Comparison of ENCODE assay signal across 17 cellular contexts in genomic region chr16:66932076-66932475, GRCh38. TPM values are rescaled to one million over a fixed set of nuclear protein-coding genes. Genes with fewer than 3 reads are reported as not detected.
DNase-seq lines count a peak whose midpoint lies in the region; ATAC-seq and TF ChIP-seq lines count a peak whose summit lies in the region.
"Had no signal": no experiment of that assay in that cellular context is flagged by ENCODE, and none has a peak within 500 bp of the region (broad histone marks: within the 10 kb centered on the region; RNA-seq: fewer than 3 reads in every experiment).

No MANE protein-coding gene starts in this region.

- H2BK12ac ChIP-seq in neuronal stem cell (ENCODE audit: low read length) = no peak overlapping the region

- peaks cover 55% of the 10 kb centered on the region for H3K4me1 Mint-ChIP-seq in CD4-positive, alpha-beta T cell (ENCODE audit: low read depth)
- H3K4me1 Mint-ChIP-seq in activated naive CD8-positive, alpha-beta T cell treated with anti-CD3 and anti-CD28 coated beads, Interleukin-2, amount 50 U/mL, for 24 hours = peaks cover 62% of the 10 kb centered on the region
- peaks cover 40% of the 10 kb centered on the region for H3K4me1 Mint-ChIP-seq in nephron progenitor cell

- no peak for TF ChIP-seq CTCF in CD4-positive, alpha-beta T cell (IDR thresholded peaks at IDR 0.05)
- TF ChIP-seq CTCF in DND-41 (IDR thresholded peaks at IDR 0.05; ENCODE audit: borderline replicate concordance, extremely low read depth, low read length, poor library complexity, severe bottlenecking) (no peak), nephron progenitor cell (IDR thresholded peaks at IDR 0.05) (no peak), coronary artery (IDR thresholded peaks at IDR 0.05) (no peak)

- H3K9me3 Mint-ChIP-seq in CD4-positive, alpha-beta T cell = no peaks in the 10 kb centered on the region
- H3K9me3 Mint-ChIP-seq in activated naive CD8-positive, alpha-beta T cell treated with anti-CD3 and anti-CD28 coated beads, Interleukin-2, amount 50 U/mL, for 24 hours = no peaks in the 10 kb centered on the region
- H3K9me3 Mint-ChIP-seq in nephron progenitor cell = no peaks in the 10 kb centered on the region
- H3K9me3 Mint-ChIP-seq: activated naive CD4-positive, alpha-beta T cell treated with anti-CD3 and anti-CD28 coated beads, Interleukin-2, amount 50 U/mL, for 72 hours had no signal

- H2BK15ac ChIP-seq in neuronal stem cell (ENCODE audit: low read length) = no peak overlapping the region

- no peak for DNase-seq in CD4-positive, alpha-beta T cell
- DNase-seq in DND-41 = no peak
- no peak for DNase-seq in activated naive CD8-positive, alpha-beta T cell treated with anti-CD3 and anti-CD28 coated beads, Interleukin-2, amount 50 U/mL, for 24 hours
- DNase-seq in nephron progenitor cell = no peak
- DNase-seq in coronary artery (ENCODE audit: low spot score) = no peak
- DNase-seq in NOMO-1 (lab: John Stamatoyannopoulos, UW; ENCODE audit: unreplicated experiment in 2 of 2) = no peak
- DNase-seq in neuronal stem cell (ENCODE audit: low spot score) = no peak
- DNase-seq: activated CD8-positive, alpha-beta memory T cell treated with anti-CD3 and anti-CD28 coated beads for 24 hours; effector CD8-positive, alpha-beta T cell; GOT3; NCI-H1436; SHP77 treated with DMSO at 0.1 percent for 48 hours had no signal

- H2AFZ ChIP-seq in DND-41 (ENCODE audit: low read depth, low read length) = no peak overlapping the region
- H2AFZ ChIP-seq in neuronal stem cell (ENCODE audit: low read length) = no peak overlapping the region

- no peak overlapping the region for H4K91ac ChIP-seq in neuronal stem cell (ENCODE audit: low read depth, low read length, poor library complexity)

- H4K8ac ChIP-seq in neuronal stem cell (ENCODE audit: low read depth, low read length) = no peak overlapping the region

- H3K36me3 ChIP-seq in DND-41 (ENCODE audit: insufficient read depth, low read length) (peaks cover 12% of the 10 kb centered on the region), neuronal stem cell (replicated peaks in 1 of 2; ENCODE audit: control insufficient read depth in 2 of 2, insufficient read depth in 2 of 2, low read length in 2 of 2) (peaks cover 2 to 24% of the 10 kb centered on the region in 2 donors)

- H3K27ac Mint-ChIP-seq in CD4-positive, alpha-beta T cell = peak overlapping the region; percentile 97
- peak overlapping the region; percentile 52 for H3K27ac Mint-ChIP-seq in activated naive CD8-positive, alpha-beta T cell treated with anti-CD3 and anti-CD28 coated beads, Interleukin-2, amount 50 U/mL, for 24 hours
- H3K27ac Mint-ChIP-seq in nephron progenitor cell = no peak overlapping the region

- no CpG with 5 or more reads among the region's 4 CpGs for WGBS in neuronal stem cell (ENCODE audit: extremely low coverage in 2 of 2, insufficient read length in 2 of 2, insufficient replicate concordance in 1 of 2), 2 donors

- H3K4me3 Mint-ChIP-seq in CD4-positive, alpha-beta T cell = peak overlapping the region; percentile 98
- H3K4me3 Mint-ChIP-seq in activated naive CD8-positive, alpha-beta T cell treated with anti-CD3 and anti-CD28 coated beads, Interleukin-2, amount 50 U/mL, for 24 hours = peak overlapping the region; percentile 98
- peak overlapping the region; percentile 98 for H3K4me3 Mint-ChIP-seq in nephron progenitor cell

- H3K4me1 ChIP-seq in DND-41 (ENCODE audit: insufficient read depth, low read length) = peaks cover 38% of the 10 kb centered on the region
- peaks cover 9 to 17% of the 10 kb centered on the region in 2 donors for H3K4me1 ChIP-seq in neuronal stem cell (ENCODE audit: control insufficient read depth in 2 of 2, insufficient read depth in 1 of 2, low read depth in 1 of 2, low read length in 2 of 2)

- H3K4me3 ChIP-seq in DND-41 (ENCODE audit: low read depth in 1 of 2, low read length in 2 of 2) = no peak overlapping the region
- no peak overlapping the region for H3K4me3 ChIP-seq in coronary artery
- peak overlapping the region in 1 of 2 donors; percentile 99 for H3K4me3 ChIP-seq in neuronal stem cell (ENCODE audit: low read length in 2 of 2)

- H4K20me1 ChIP-seq in DND-41 (ENCODE audit: insufficient read depth, low read length) = peaks cover 13% of the 10 kb centered on the region

- H3K4me2 ChIP-seq in DND-41 (ENCODE audit: insufficient read depth, low read length) (peak overlapping the region; percentile 97), neuronal stem cell (ENCODE audit: insufficient read depth, low read length, poor library complexity, severe bottlenecking) (no peak overlapping the region)

- no peak overlapping the region for H3K23ac ChIP-seq in neuronal stem cell (ENCODE audit: low read depth, low read length, poor library complexity)

- no peak overlapping the region for H2BK120ac ChIP-seq in neuronal stem cell (ENCODE audit: low read depth, low read length)

- peaks cover 43% of the 10 kb centered on the region for H3K79me2 ChIP-seq in DND-41 (ENCODE audit: insufficient read depth, low read length)

- peaks cover 16% of the 10 kb centered on the region for H3K79me1 ChIP-seq in neuronal stem cell (ENCODE audit: low read depth, low read length)

- no peak overlapping the region for H3K14ac ChIP-seq in neuronal stem cell (ENCODE audit: low read length)

- intact Hi-C loops in CD4-positive, alpha-beta T cell (cut with DNase I, micrococcal nuclease) = loop anchor here in 1 of 2 experiments (5.0 kb wide), 3 partner anchors 50 to 260 kb away; partner anchors contain the start of genes DYNC1LI2, E2F4, EXOC3L1 and PDP2

- POLR2A ChIA-PET in CD4-positive, alpha-beta T cell (lab: Charles Lee) = interaction anchor here (0.7 kb wide), 1 partner anchor 101 kb away, joined by 3 read pairs; the partner anchor contains the start of gene NAE1

- H2BK5ac ChIP-seq in neuronal stem cell (ENCODE audit: low read length) = no peak overlapping the region

- CTCF ChIA-PET in CD4-positive, alpha-beta T cell (lab: Charles Lee) = interaction anchor here (1.5 kb wide), 1 partner anchor 37 kb away, joined by 3 read pairs; no protein-coding TSS in a partner anchor

- no peak overlapping the region for H3K4ac ChIP-seq in neuronal stem cell (ENCODE audit: low read length)

- peaks cover 9% of the 10 kb centered on the region for H3K27me3 Mint-ChIP-seq in CD4-positive, alpha-beta T cell
- peaks cover 2% of the 10 kb centered on the region for H3K27me3 Mint-ChIP-seq in activated naive CD8-positive, alpha-beta T cell treated with anti-CD3 and anti-CD28 coated beads, Interleukin-2, amount 50 U/mL, for 24 hours
- H3K27me3 Mint-ChIP-seq in nephron progenitor cell (ENCODE audit: low read depth, poor library complexity) = peaks cover 23% of the 10 kb centered on the region

- H3K27me3 ChIP-seq in CD4-positive, alpha-beta T cell (ENCODE audit: control insufficient read depth, insufficient read depth, low read length) = no peaks in the 10 kb centered on the region
- H3K27me3 ChIP-seq in DND-41 (ENCODE audit: insufficient read depth, low read length, poor library complexity) = no peaks in the 10 kb centered on the region
- H3K27me3 ChIP-seq in neuronal stem cell (ENCODE audit: control insufficient read depth in 3 of 3, insufficient read depth in 3 of 3, low read depth in 1 of 3, low read length in 3 of 3) = no peaks in the 10 kb centered on the region
- H3K27me3 ChIP-seq: left lung had no signal

- peak overlapping the region; percentile 98; the same call in 1 of the 2 replicates for H3K9ac ChIP-seq in DND-41 (ENCODE audit: low read depth, low read length)
- H3K9ac ChIP-seq in neuronal stem cell (ENCODE audit: low read depth, low read length, poor library complexity) = no peak overlapping the region

- H3K27ac ChIP-seq in CD4-positive, alpha-beta T cell (ENCODE audit: low read depth, low read length) = no peak overlapping the region
- H3K27ac ChIP-seq in DND-41 (ENCODE audit: low read length) = no peak overlapping the region
- H3K27ac ChIP-seq in coronary artery = no peak overlapping the region
- H3K27ac ChIP-seq in neuronal stem cell (replicated peaks; ENCODE audit: low read length) = no peak overlapping the region
- H3K27ac ChIP-seq: left lung had no signal

- ATAC-seq in CD4-positive, alpha-beta T cell (ENCODE audit: poor library complexity) = no peak
- no peak for ATAC-seq in DND-41 (ENCODE audit: insufficient read depth, low read depth)
- ATAC-seq in activated naive CD8-positive, alpha-beta T cell treated with anti-CD3 and anti-CD28 coated beads, Interleukin-2, amount 50 U/mL, for 24 hours = no peak
- ATAC-seq: activated naive CD4-positive, alpha-beta T cell treated with anti-CD3 and anti-CD28 coated beads, Interleukin-2, amount 50 U/mL, for 72 hours; left lung; right cardiac atrium had no signal

- no peak overlapping the region for H3K18ac ChIP-seq in neuronal stem cell (ENCODE audit: low read length)

- H3K36me3 Mint-ChIP-seq in CD4-positive, alpha-beta T cell (ENCODE audit: low read depth) = peaks cover 47% of the 10 kb centered on the region
- H3K36me3 Mint-ChIP-seq in activated naive CD8-positive, alpha-beta T cell treated with anti-CD3 and anti-CD28 coated beads, Interleukin-2, amount 50 U/mL, for 24 hours (ENCODE audit: low read depth) = peaks cover 12% of the 10 kb centered on the region
- peaks cover 5% of the 10 kb centered on the region for H3K36me3 Mint-ChIP-seq in nephron progenitor cell (ENCODE audit: low read depth)

- H3K9me3 ChIP-seq in CD4-positive, alpha-beta T cell (ENCODE audit: control insufficient read depth, low read length) = no peaks in the 10 kb centered on the region
- H3K9me3 ChIP-seq in DND-41 (ENCODE audit: insufficient read depth, low read length, severe bottlenecking) (no peaks in the 10 kb centered on the region), neuronal stem cell (replicated peaks in 1 of 2; ENCODE audit: control insufficient read depth in 2 of 2, insufficient read depth in 1 of 2, low read depth in 1 of 2, low read length in 2 of 2) (no peaks in the 10 kb centered on the region)
- H3K9me3 ChIP-seq: left lung had no signal

- H2AK5ac ChIP-seq in neuronal stem cell (ENCODE audit: low read depth, low read length) = no peak overlapping the region

RNA-seq across cellular contexts. Expression of gene CIAO2B, which starts 2.1 kb away (rescaled TPM):
- 10 to 100 TPM; 58.6 to 70.4 TPM for total RNA-seq in CD4-positive, alpha-beta T cell
- polyA plus RNA-seq in neuronal stem cell (2013, experiment 1 of 2) = 93.4 TPM
- 91.2 TPM for polyA plus RNA-seq in neuronal stem cell (2013, experiment 2 of 2)

RNA-seq across cellular contexts. Expression of gene CES2, which starts 3.2 kb away (rescaled TPM):
- 10 to 100 TPM; 59.3 to 62.6 TPM for total RNA-seq in CD4-positive, alpha-beta T cell
- 14.6 TPM for polyA plus RNA-seq in neuronal stem cell (2013, experiment 1 of 2)
- polyA plus RNA-seq in neuronal stem cell (2013, experiment 2 of 2) = 15.0 TPM

RNA-seq across cellular contexts. Expression of gene RRAD, which starts 6.7 kb away (rescaled TPM):
- total RNA-seq in CD4-positive, alpha-beta T cell = under 1 TPM; 0.28 to 0.49 TPM
- 0.32 TPM for polyA plus RNA-seq in neuronal stem cell (2013, experiment 1 of 2)
- 0.30 TPM for polyA plus RNA-seq in neuronal stem cell (2013, experiment 2 of 2)

RNA-seq across cellular contexts. Expression of gene CDH16, which starts 13.4 kb away (rescaled TPM):
- total RNA-seq in CD4-positive, alpha-beta T cell = not detected
- not detected for polyA plus RNA-seq in neuronal stem cell (2013, experiment 1 of 2)
- polyA plus RNA-seq in neuronal stem cell (2013, experiment 2 of 2) = not detected
- total RNA-seq: activated naive CD4-positive, alpha-beta T cell treated with anti-CD3 and anti-CD28 coated beads, Interleukin-2, amount 50 U/mL, for 72 hours; temporal lobe had no signal
- polyA plus RNA-seq: CD14-positive monocyte had no signal

RNA-seq across cellular contexts. Expression of gene CES3, which starts 29.0 kb away (rescaled TPM):
- total RNA-seq in CD4-positive, alpha-beta T cell = 1 to 10 TPM; 1.1 to 1.3 TPM
- polyA plus RNA-seq in neuronal stem cell (2013, experiment 1 of 2) = 2.4 TPM
- polyA plus RNA-seq in neuronal stem cell (2013, experiment 2 of 2) = 2.5 TPM
- polyA plus RNA-seq: CD14-positive monocyte had no signal
